8 cellular contexts compared by ENCODE assay signal in genomic region chr12:96034631-96035282, GRCh38. TPM values are rescaled to one million over a fixed set of nuclear protein-coding genes. Genes with fewer than 3 reads are reported as not detected.
DNase-seq lines count a peak whose midpoint lies in the region; ATAC-seq and TF ChIP-seq lines count a peak whose summit lies in the region.

No MANE protein-coding gene starts in this region.

- no peaks in the 10 kb centered on the region for H3K36me3 Mint-ChIP-seq in immature natural killer cell

- no peak overlapping the region for H3K27ac Mint-ChIP-seq in immature natural killer cell

- H3K27me3 Mint-ChIP-seq in immature natural killer cell (ENCODE audit: low read depth in 3 of 3), result no peaks in the 10 kb centered on the region

- peak; percentile 5 for ATAC-seq in GM18517 (IDR thresholded peaks at IDR 0.05; ENCODE audit: unreplicated experiment)

- H3K4me3 Mint-ChIP-seq in immature natural killer cell, result no peak overlapping the region

- DNase-seq in AG20443 (ENCODE audit: low spot score) (peak; percentile 51), HuH-7.5 (ENCODE audit: low spot score) (peak; percentile 25), astrocyte of the cerebellum (ENCODE audit: low read depth) (no peak), iPS-NIHi11 (ENCODE audit: low spot score) (peak; percentile 22), NK-92 (lab: John Stamatoyannopoulos, UW; ENCODE audit: unreplicated experiment) (no peak), immature natural killer cell (no peak)
- peak; percentile 37 for DNase-seq in stimulated activated naive CD4-positive, alpha-beta T cell treated with Interleukin-2 at 50 U/mL for 16 hours (lab: John Stamatoyannopoulos, UW)

- peak overlapping the region; percentile 89 for H3K4me3 ChIP-seq in astrocyte of the cerebellum (ENCODE audit: low read depth, low read length)

- no peak for TF ChIP-seq CTCF in astrocyte of the cerebellum (IDR thresholded peaks at IDR 0.05; ENCODE audit: low read depth, low read length, missing control alignments)

- no peaks in the 10 kb centered on the region for H3K9me3 Mint-ChIP-seq in immature natural killer cell

- in situ Hi-C loops in astrocyte of the cerebellum (cut with HindIII; ENCODE audit: low sequenced_read_pairs), result no loop called here

- peaks cover 5 to 9% of the 10 kb centered on the region in 2 donors for H3K4me1 Mint-ChIP-seq in immature natural killer cell

RNA-seq across cellular contexts. Expression of gene LTA4H, which starts 0.6 kb away (rescaled TPM):
- polyA plus RNA-seq in immature natural killer cell, result 10 to 100 TPM; 65.9 to 78.1 (median 67.2) TPM

RNA-seq across cellular contexts. Expression of gene HAL, which starts 38.6 kb away (rescaled TPM):
- polyA plus RNA-seq in immature natural killer cell, result under 1 TPM in 2 of 3 donors, not detected in 1; 0.21 to 0.34 TPM

Comparison
In these comparisons a context has a peak if more than half of its experiments do, and no peak if none do; other contexts are left out.
1. DNase-seq: peak in AG20443 (single experiment), HuH-7.5 (single experiment), iPS-NIHi11 (single experiment) and stimulated activated naive CD4-positive, alpha-beta T cell treated with Interleukin-2 at 50 U/mL for 16 hours (single experiment); none in astrocyte of the cerebellum (single experiment), NK-92 (single experiment) and immature natural killer cell (0 of 3).